2 cellular contexts compared by ENCODE assay signal in genomic region chr5:141077826-141078225, GRCh38.
TF ChIP-seq lines count a peak whose summit lies in the region.

No MANE protein-coding gene starts in this region.

TF ChIP-seq in GM23338, 12 proteins besides CTCF, POLR2A, EP300 and RAD21 (continued from another document):
- TF ChIP-seq, protein P1, sequence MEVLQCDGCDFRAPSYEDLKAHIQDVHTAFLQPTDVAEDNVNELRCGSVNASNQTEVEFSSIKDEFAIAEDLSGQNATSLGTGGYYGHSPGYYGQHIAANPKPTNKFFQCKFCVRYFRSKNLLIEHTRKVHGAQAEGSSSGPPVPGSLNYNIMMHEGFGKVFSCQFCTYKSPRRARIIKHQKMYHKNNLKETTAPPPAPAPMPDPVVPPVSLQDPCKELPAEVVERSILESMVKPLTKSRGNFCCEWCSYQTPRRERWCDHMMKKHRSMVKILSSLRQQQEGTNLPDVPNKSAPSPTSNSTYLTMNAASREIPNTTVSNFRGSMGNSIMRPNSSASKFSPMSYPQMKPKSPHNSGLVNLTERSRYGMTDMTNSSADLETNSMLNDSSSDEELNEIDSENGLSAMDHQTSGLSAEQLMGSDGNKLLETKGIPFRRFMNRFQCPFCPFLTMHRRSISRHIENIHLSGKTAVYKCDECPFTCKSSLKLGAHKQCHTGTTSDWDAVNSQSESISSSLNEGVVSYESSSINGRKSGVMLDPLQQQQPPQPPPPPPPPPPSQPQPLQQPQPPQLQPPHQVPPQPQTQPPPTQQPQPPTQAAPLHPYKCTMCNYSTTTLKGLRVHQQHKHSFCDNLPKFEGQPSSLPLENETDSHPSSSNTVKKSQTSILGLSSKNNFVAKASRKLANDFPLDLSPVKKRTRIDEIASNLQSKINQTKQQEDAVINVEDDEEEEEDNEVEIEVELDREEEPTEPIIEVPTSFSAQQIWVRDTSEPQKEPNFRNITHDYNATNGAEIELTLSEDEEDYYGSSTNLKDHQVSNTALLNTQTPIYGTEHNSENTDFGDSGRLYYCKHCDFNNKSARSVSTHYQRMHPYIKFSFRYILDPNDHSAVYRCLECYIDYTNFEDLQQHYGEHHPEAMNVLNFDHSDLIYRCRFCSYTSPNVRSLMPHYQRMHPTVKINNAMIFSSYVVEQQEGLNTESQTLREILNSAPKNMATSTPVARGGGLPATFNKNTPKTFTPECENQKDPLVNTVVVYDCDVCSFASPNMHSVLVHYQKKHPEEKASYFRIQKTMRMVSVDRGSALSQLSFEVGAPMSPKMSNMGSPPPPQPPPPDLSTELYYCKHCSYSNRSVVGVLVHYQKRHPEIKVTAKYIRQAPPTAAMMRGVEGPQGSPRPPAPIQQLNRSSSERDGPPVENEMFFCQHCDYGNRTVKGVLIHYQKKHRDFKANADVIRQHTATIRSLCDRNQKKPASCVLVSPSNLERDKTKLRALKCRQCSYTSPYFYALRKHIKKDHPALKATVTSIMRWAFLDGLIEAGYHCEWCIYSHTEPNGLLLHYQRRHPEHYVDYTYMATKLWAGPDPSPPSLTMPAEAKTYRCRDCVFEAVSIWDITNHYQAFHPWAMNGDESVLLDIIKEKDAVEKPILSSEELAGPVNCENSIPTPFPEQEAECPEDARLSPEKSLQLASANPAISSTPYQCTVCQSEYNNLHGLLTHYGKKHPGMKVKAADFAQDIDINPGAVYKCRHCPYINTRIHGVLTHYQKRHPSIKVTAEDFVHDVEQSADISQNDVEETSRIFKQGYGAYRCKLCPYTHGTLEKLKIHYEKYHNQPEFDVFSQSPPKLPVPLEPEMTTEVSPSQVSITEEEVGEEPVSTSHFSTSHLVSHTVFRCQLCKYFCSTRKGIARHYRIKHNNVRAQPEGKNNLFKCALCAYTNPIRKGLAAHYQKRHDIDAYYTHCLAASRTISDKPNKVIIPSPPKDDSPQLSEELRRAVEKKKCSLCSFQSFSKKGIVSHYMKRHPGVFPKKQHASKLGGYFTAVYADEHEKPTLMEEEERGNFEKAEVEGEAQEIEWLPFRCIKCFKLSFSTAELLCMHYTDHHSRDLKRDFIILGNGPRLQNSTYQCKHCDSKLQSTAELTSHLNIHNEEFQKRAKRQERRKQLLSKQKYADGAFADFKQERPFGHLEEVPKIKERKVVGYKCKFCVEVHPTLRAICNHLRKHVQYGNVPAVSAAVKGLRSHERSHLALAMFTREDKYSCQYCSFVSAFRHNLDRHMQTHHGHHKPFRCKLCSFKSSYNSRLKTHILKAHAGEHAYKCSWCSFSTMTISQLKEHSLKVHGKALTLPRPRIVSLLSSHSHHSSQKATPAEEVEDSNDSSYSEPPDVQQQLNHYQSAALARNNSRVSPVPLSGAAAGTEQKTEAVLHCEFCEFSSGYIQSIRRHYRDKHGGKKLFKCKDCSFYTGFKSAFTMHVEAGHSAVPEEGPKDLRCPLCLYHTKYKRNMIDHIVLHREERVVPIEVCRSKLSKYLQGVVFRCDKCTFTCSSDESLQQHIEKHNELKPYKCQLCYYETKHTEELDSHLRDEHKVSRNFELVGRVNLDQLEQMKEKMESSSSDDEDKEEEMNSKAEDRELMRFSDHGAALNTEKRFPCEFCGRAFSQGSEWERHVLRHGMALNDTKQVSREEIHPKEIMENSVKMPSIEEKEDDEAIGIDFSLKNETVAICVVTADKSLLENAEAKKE (CRISPR knock-in tag; IDR thresholded peaks at IDR 0.05), result no peak
- TF ChIP-seq POLR2AphosphoS5 (IDR thresholded peaks at IDR 0.05; ENCODE audit: low read depth), result peak; percentile 80
- TF ChIP-seq ZNF114 (CRISPR knock-in tag; IDR thresholded peaks at IDR 0.05), result no peak

TF ChIP-seq in WTC11, 78 proteins besides CTCF, POLR2A, EP300 and RAD21 (continued from another document):
- TF ChIP-seq ARID4B (CRISPR knock-in tag; IDR thresholded peaks at IDR 0.05; ENCODE audit: borderline replicate concordance) (no peak), ZNF671 (CRISPR knock-in tag; IDR thresholded peaks at IDR 0.05) (no peak), ZNF423 (CRISPR knock-in tag; IDR thresholded peaks at IDR 0.05) (no peak), KAT7 (CRISPR knock-in tag; IDR thresholded peaks at IDR 0.05; ENCODE audit: borderline replicate concordance) (no peak), E2F1 (CRISPR knock-in tag; IDR thresholded peaks at IDR 0.05) (no peak), NR2C2 (CRISPR knock-in tag; IDR thresholded peaks at IDR 0.05) (no peak), E2F5 (CRISPR knock-in tag; IDR thresholded peaks at IDR 0.05) (no peak), NFE2L1 (CRISPR knock-in tag; IDR thresholded peaks at IDR 0.05) (no peak), ELF4 (CRISPR knock-in tag; IDR thresholded peaks at IDR 0.05; ENCODE audit: low read depth) (no peak), OVOL2 (CRISPR knock-in tag; IDR thresholded peaks at IDR 0.05; ENCODE audit: borderline replicate concordance) (no peak), NFATC4 (CRISPR knock-in tag; IDR thresholded peaks at IDR 0.05) (no peak), ERG (CRISPR knock-in tag; IDR thresholded peaks at IDR 0.05) (no peak)
- TF ChIP-seq, protein P2, sequence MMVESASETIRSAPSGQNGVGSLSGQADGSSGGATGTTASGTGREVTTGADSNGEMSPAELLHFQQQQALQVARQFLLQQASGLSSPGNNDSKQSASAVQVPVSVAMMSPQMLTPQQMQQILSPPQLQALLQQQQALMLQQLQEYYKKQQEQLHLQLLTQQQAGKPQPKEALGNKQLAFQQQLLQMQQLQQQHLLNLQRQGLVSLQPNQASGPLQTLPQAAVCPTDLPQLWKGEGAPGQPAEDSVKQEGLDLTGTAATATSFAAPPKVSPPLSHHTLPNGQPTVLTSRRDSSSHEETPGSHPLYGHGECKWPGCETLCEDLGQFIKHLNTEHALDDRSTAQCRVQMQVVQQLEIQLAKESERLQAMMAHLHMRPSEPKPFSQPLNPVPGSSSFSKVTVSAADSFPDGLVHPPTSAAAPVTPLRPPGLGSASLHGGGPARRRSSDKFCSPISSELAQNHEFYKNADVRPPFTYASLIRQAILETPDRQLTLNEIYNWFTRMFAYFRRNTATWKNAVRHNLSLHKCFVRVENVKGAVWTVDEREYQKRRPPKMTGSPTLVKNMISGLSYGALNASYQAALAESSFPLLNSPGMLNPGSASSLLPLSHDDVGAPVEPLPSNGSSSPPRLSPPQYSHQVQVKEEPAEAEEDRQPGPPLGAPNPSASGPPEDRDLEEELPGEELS (CRISPR knock-in tag; IDR thresholded peaks at IDR 0.05), result no peak
- TF ChIP-seq, protein P3, sequence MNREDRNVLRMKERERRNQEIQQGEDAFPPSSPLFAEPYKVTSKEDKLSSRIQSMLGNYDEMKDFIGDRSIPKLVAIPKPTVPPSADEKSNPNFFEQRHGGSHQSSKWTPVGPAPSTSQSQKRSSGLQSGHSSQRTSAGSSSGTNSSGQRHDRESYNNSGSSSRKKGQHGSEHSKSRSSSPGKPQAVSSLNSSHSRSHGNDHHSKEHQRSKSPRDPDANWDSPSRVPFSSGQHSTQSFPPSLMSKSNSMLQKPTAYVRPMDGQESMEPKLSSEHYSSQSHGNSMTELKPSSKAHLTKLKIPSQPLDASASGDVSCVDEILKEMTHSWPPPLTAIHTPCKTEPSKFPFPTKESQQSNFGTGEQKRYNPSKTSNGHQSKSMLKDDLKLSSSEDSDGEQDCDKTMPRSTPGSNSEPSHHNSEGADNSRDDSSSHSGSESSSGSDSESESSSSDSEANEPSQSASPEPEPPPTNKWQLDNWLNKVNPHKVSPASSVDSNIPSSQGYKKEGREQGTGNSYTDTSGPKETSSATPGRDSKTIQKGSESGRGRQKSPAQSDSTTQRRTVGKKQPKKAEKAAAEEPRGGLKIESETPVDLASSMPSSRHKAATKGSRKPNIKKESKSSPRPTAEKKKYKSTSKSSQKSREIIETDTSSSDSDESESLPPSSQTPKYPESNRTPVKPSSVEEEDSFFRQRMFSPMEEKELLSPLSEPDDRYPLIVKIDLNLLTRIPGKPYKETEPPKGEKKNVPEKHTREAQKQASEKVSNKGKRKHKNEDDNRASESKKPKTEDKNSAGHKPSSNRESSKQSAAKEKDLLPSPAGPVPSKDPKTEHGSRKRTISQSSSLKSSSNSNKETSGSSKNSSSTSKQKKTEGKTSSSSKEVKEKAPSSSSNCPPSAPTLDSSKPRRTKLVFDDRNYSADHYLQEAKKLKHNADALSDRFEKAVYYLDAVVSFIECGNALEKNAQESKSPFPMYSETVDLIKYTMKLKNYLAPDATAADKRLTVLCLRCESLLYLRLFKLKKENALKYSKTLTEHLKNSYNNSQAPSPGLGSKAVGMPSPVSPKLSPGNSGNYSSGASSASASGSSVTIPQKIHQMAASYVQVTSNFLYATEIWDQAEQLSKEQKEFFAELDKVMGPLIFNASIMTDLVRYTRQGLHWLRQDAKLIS (CRISPR knock-in tag; IDR thresholded peaks at IDR 0.05; ENCODE audit: borderline replicate concordance), result no peak
